In the genomic region with DNA sequence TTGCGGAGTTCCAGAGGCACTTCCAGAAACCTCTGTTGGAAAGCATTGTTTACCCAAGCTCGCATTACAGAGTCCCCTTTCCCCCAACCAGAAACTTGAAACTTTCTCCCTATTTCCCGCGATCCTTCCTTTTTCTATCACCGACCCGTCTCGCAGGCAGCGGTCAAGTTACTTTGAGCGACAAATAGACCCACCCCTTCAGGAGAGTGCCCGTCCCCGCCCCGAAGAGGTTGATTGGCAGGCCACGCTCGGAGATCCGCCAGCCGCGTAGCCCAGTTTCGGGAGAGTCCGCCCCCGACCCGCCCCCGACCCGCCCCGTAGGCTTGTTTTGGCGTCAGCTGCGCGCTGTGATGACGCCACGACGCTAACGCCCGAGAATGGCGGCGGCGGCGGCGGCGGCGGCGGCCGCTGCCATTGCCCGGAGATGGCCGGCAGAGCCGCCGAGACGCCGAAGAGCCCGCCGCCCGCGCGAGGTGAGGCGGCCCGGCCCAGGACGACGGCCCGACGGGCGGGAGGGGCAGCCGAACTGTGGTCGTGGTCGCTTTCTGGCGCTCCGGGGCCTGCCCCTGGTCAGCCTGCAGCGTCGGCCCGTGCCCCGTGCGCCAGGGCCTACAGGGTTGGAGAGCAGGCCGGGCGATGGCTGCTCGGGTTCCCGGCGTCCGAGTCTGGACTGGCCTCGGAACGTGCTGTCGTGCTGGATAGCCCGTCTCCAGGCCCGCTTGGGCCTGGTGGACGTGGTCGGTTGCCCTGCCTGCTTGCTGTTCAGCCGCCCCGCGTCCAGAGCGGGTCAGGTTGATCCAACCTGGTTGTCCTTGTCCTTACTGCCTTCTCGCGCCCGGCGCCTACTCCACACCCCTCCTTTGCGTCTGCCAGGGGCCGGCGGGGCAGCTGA, we compare ENCODE assay signal across 8 cellular contexts. TPM values are rescaled to one million over a fixed set of nuclear protein-coding genes. Genes with fewer than 3 reads are reported as not detected.
DNase-seq lines count a peak whose midpoint lies in the region; ATAC-seq and TF ChIP-seq lines count a peak whose summit lies in the region.

A gene (plus strand): TSS at position 356 of the 892 bp plus-strand sequence. CDS start 15,496 bp downstream, outside the sequence.

- H3K79me2 ChIP-seq in SK-N-SH (ENCODE audit: insufficient read depth): peaks cover 49% of the 10 kb centered on the region

- TF ChIP-seq CTCF in SK-N-SH (IDR thresholded peaks at IDR 0.05) (no peak), suprapubic skin (IDR thresholded peaks at IDR 0.05) (no peak)

- H3K9me3 ChIP-seq in SK-N-SH (no peaks in the 10 kb centered on the region), suprapubic skin (no peaks in the 10 kb centered on the region)

- H3K9me2 ChIP-seq in SK-N-SH: no peaks in the 10 kb centered on the region

- H3K27me3 ChIP-seq in SK-N-SH (ENCODE audit: insufficient read depth): no peaks in the 10 kb centered on the region
- H3K27me3 ChIP-seq in suprapubic skin: no peaks in the 10 kb centered on the region

- H3F3A ChIP-seq in SK-N-SH (replicated peaks; ENCODE audit: insufficient read depth): no peaks in the 10 kb centered on the region

- peak; percentile 92 for ATAC-seq in HG02571 (IDR thresholded peaks at IDR 0.05; ENCODE audit: unreplicated experiment)

- WGBS in SK-N-SH (ENCODE audit: low lambda C conversion rate): 3% methylated on average over 23 of the region's 93 CpGs
- WGBS in suprapubic skin: 1% methylated on average over 33 of the region's 93 CpGs

- CTCF ChIA-PET in SK-N-SH (lab: Yijun Ruan, JAX): interaction anchor here (0.9 to 22.4 kb wide), 10 partner anchors 9 to 148 kb away, joined by 3 to 564 read pairs (median 4); a partner anchor contains a TSS

- no peak for TF ChIP-seq RAD21 in SK-N-SH (IDR thresholded peaks at IDR 0.05; ENCODE audit: low read length)

- POLR2A ChIA-PET in SK-N-SH (lab: Yijun Ruan, JAX): interaction anchor here (1.0 kb wide), 1 partner anchor 11 kb away, joined by 3 read pairs; no protein-coding TSS in a partner anchor

- peak within 1 kb of the TSS; percentile 68 to 69 for H3K27ac ChIP-seq in SK-N-SH (ENCODE audit: low read depth in 2 of 2, low read length in 1 of 2)
- H3K27ac ChIP-seq in suprapubic skin: peak within 1 kb of the TSS; percentile 93

- TF ChIP-seq EP300 in SK-N-SH (IDR thresholded peaks at IDR 0.05; ENCODE audit: borderline replicate concordance in 1 of 2, low read depth in 1 of 2, low read length in 1 of 2): peak in 1 of 2 experiments; percentile 53; a peak in 1 of 4 replicates
- TF ChIP-seq EP300 in suprapubic skin (IDR thresholded peaks at IDR 0.05): no peak

- H2AFZ ChIP-seq in SK-N-SH (ENCODE audit: low read depth): peak within 1 kb of the TSS; percentile 82

- TF ChIP-seq POLR2A in suprapubic skin (IDR thresholded peaks at IDR 0.05): peak; percentile 42 to 91

- peak; percentile 87 for DNase-seq in GM04504 (ENCODE audit: low read depth)
- DNase-seq in NCI-H1092 (lab: John Stamatoyannopoulos, UW): peak; percentile 95
- peak; percentile 100 for DNase-seq in SK-N-SH
- DNase-seq in activated naive CD4-positive, alpha-beta T cell treated with anti-CD3 and anti-CD28 coated beads, Interleukin-2, amount 50 U/mL, for 16 hours: peak; percentile 94
- peak; percentile 97 for DNase-seq in globus pallidus (ENCODE audit: low spot score)
- DNase-seq in nucleus accumbens (lab: John Stamatoyannopoulos, UW): peak; percentile 60 to 98 (median 93)
- DNase-seq in suprapubic skin (ENCODE audit: low spot score in 2 of 2): peak; percentile 98

- peaks cover 5% of the 10 kb centered on the region; the same call in 1 of the 2 replicates for H4K20me1 ChIP-seq in SK-N-SH (ENCODE audit: insufficient read depth)

- peak within 1 kb of the TSS; percentile 93 for H3K4me2 ChIP-seq in SK-N-SH

- peak within 1 kb of the TSS; percentile 99 for H3K9ac ChIP-seq in SK-N-SH

- peak within 1 kb of the TSS; percentile 80 to 97 for H3K4me3 ChIP-seq in SK-N-SH (ENCODE audit: low read depth in 2 of 2, low read length in 1 of 2)
- peak within 1 kb of the TSS; percentile 77 for H3K4me3 ChIP-seq in suprapubic skin

- peaks cover 10 to 11% of the 10 kb centered on the region in 2 experiments; a peak in 2 of 4 replicates for H3K4me1 ChIP-seq in SK-N-SH (ENCODE audit: control insufficient read depth in 1 of 2, insufficient read depth in 2 of 2, low read depth in 1 of 2, low read length in 1 of 2)
- H3K4me1 ChIP-seq in suprapubic skin: peaks cover 40% of the 10 kb centered on the region

- H3K36me3 ChIP-seq in SK-N-SH (replicated peaks in 1 of 2; ENCODE audit: control insufficient read depth in 1 of 2, insufficient read depth in 2 of 2, low read length in 1 of 2): no peaks in the 10 kb centered on the region
- no peaks in the 10 kb centered on the region for H3K36me3 ChIP-seq in suprapubic skin

TF ChIP-seq in SK-N-SH, 30 proteins besides CTCF, POLR2A, EP300 and RAD21 (continues in another document):
- TF ChIP-seq FOXJ3 (CRISPR knock-in tag; IDR thresholded peaks at IDR 0.05) (no peak), NFIC (IDR thresholded peaks at IDR 0.05; ENCODE audit: borderline replicate concordance) (no peak), RCOR1 (IDR thresholded peaks at IDR 0.05; ENCODE audit: low read length) (no peak), GABPA (IDR thresholded peaks at IDR 0.05; ENCODE audit: low read depth) (no peak), GATA2 (CRISPR knock-in tag; IDR thresholded peaks at IDR 0.05) (no peak), JUND (IDR thresholded peaks at IDR 0.05) (no peak), POLR2AphosphoS5 (IDR thresholded peaks at IDR 0.05; ENCODE audit: low read depth, low read length) (peak; percentile 62), FOXM1 (IDR thresholded peaks at IDR 0.05; ENCODE audit: low read depth) (no peak), TAF1 (IDR thresholded peaks at IDR 0.05; ENCODE audit: borderline replicate concordance, low read depth, low read length) (peak; percentile 67), RXRA (IDR thresholded peaks at IDR 0.05; ENCODE audit: borderline replicate concordance, low read depth) (no peak), SMC3 (IDR thresholded peaks at IDR 0.05; ENCODE audit: low read depth, low read length) (no peak), RFX5 (IDR thresholded peaks at IDR 0.05; ENCODE audit: low read length) (no peak), TEAD4 (IDR thresholded peaks at IDR 0.05; ENCODE audit: borderline replicate concordance, insufficient read depth) (no peak), MEF2A (IDR thresholded peaks at IDR 0.05; ENCODE audit: borderline replicate concordance, low read depth) (no peak), SIN3A (IDR thresholded peaks at IDR 0.05; ENCODE audit: borderline replicate concordance, low read depth, low read length) (peak; percentile 8; the same call in 1 of the 2 replicates)
- TF ChIP-seq, protein P1, sequence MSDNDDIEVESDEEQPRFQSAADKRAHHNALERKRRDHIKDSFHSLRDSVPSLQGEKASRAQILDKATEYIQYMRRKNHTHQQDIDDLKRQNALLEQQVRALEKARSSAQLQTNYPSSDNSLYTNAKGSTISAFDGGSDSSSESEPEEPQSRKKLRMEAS (IDR thresholded peaks at IDR 0.05; ENCODE audit: low read depth): no peak
- TF ChIP-seq, protein P2, sequence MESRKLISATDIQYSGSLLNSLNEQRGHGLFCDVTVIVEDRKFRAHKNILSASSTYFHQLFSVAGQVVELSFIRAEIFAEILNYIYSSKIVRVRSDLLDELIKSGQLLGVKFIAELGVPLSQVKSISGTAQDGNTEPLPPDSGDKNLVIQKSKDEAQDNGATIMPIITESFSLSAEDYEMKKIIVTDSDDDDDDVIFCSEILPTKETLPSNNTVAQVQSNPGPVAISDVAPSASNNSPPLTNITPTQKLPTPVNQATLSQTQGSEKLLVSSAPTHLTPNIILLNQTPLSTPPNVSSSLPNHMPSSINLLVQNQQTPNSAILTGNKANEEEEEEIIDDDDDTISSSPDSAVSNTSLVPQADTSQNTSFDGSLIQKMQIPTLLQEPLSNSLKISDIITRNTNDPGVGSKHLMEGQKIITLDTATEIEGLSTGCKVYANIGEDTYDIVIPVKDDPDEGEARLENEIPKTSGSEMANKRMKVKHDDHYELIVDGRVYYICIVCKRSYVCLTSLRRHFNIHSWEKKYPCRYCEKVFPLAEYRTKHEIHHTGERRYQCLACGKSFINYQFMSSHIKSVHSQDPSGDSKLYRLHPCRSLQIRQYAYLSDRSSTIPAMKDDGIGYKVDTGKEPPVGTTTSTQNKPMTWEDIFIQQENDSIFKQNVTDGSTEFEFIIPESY (IDR thresholded peaks at IDR 0.05; ENCODE audit: borderline replicate concordance, low read depth): peak; percentile 72; the same call in 1 of the 2 replicates
- TF ChIP-seq, protein P3, sequence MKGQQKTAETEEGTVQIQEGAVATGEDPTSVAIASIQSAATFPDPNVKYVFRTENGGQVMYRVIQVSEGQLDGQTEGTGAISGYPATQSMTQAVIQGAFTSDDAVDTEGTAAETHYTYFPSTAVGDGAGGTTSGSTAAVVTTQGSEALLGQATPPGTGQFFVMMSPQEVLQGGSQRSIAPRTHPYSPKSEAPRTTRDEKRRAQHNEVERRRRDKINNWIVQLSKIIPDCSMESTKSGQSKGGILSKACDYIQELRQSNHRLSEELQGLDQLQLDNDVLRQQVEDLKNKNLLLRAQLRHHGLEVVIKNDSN (IDR thresholded peaks at IDR 0.05; ENCODE audit: borderline replicate concordance, low read depth): no peak
- TF ChIP-seq, protein P4, sequence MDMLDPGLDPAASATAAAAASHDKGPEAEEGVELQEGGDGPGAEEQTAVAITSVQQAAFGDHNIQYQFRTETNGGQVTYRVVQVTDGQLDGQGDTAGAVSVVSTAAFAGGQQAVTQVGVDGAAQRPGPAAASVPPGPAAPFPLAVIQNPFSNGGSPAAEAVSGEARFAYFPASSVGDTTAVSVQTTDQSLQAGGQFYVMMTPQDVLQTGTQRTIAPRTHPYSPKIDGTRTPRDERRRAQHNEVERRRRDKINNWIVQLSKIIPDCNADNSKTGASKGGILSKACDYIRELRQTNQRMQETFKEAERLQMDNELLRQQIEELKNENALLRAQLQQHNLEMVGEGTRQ (IDR thresholded peaks at IDR 0.05; ENCODE audit: borderline replicate concordance, low read depth, low read length): no peak

RNA-seq across cellular contexts. Expression of the gene that starts here (rescaled TPM):
- 30.1 and 31.4 TPM in 2 replicates for polyA plus RNA-seq in SK-N-SH (2012; rRNA removed)
- 13.6 and 21.7 TPM in 2 replicates for polyA plus RNA-seq in SK-N-SH (2012; cell fraction: cytosol; rRNA removed)
- polyA plus RNA-seq in SK-N-SH (2012; cell fraction: nucleus; rRNA removed): 23.8 and 24.6 TPM in 2 replicates
- total RNA-seq in suprapubic skin: 10 to 100 TPM; 16.4 to 26.9 (median 24.5) TPM

Comparison
In these comparisons a context has a peak if more than half of its experiments do, and no peak if none do; other contexts are left out.
1. Peak in every context shown above with its lines: DNase-seq, ATAC-seq, H3K4me3 ChIP-seq and H3K27ac ChIP-seq.